1 cellular context compared by ENCODE assay signal in genomic region chr11:207213-208176, GRCh38.
TF ChIP-seq lines count a peak whose summit lies in the region.

A gene with protein sequence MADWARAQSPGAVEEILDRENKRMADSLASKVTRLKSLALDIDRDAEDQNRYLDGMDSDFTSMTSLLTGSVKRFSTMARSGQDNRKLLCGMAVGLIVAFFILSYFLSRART (minus strand): TSS chr11:207399. CDS start chr11:207321, 78 bp downstream.
Gene RIC8A, plus strand, starts transcription at chr11:207708. Its CDS starts 1,147 bp downstream, at chr11:208855.

TF ChIP-seq in GM23338, 12 proteins besides CTCF, POLR2A, EP300 and RAD21:
- TF ChIP-seq, protein P1, sequence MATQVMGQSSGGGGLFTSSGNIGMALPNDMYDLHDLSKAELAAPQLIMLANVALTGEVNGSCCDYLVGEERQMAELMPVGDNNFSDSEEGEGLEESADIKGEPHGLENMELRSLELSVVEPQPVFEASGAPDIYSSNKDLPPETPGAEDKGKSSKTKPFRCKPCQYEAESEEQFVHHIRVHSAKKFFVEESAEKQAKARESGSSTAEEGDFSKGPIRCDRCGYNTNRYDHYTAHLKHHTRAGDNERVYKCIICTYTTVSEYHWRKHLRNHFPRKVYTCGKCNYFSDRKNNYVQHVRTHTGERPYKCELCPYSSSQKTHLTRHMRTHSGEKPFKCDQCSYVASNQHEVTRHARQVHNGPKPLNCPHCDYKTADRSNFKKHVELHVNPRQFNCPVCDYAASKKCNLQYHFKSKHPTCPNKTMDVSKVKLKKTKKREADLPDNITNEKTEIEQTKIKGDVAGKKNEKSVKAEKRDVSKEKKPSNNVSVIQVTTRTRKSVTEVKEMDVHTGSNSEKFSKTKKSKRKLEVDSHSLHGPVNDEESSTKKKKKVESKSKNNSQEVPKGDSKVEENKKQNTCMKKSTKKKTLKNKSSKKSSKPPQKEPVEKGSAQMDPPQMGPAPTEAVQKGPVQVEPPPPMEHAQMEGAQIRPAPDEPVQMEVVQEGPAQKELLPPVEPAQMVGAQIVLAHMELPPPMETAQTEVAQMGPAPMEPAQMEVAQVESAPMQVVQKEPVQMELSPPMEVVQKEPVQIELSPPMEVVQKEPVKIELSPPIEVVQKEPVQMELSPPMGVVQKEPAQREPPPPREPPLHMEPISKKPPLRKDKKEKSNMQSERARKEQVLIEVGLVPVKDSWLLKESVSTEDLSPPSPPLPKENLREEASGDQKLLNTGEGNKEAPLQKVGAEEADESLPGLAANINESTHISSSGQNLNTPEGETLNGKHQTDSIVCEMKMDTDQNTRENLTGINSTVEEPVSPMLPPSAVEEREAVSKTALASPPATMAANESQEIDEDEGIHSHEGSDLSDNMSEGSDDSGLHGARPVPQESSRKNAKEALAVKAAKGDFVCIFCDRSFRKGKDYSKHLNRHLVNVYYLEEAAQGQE (IDR thresholded peaks at IDR 0.05; ENCODE audit: unreplicated experiment): no peak
- peak; percentile 95 for TF ChIP-seq POLR2AphosphoS5 (IDR thresholded peaks at IDR 0.05; ENCODE audit: low read depth)
- peak; percentile 88 for TF ChIP-seq CREB1 (CRISPR knock-in tag; IDR thresholded peaks at IDR 0.05; ENCODE audit: low read depth)
